ENCODE assay signal across 23 cellular contexts in genomic region chr7:157929671-157930070, GRCh38.
"Had no signal": no experiment of that assay in that cellular context is flagged by ENCODE, and none has a peak within 500 bp of the region (broad histone marks: within the 10 kb centered on the region; RNA-seq: fewer than 3 reads in every experiment).

No MANE protein-coding gene starts in this region.

- H3K36me3 Mint-ChIP-seq: immature natural killer cell, memory B cell had no signal

- H3K27me3 ChIP-seq: right atrium auricular region, sigmoid colon, thyroid gland, vagina had no signal

- H3K4me1 Mint-ChIP-seq: memory B cell had no signal

- H3K4me3 Mint-ChIP-seq: immature natural killer cell; memory B cell; natural killer cell; stimulated activated effector memory CD8-positive, alpha-beta T cell treated with anti-CD3 and anti-CD28 coated beads, Interleukin-12 subunit alpha, Interleukin-12 subunit beta, amount 100 ng/mL, for 72 hours had no signal

- H3K27ac Mint-ChIP-seq: immature natural killer cell; memory B cell; natural killer cell; stimulated activated effector memory CD8-positive, alpha-beta T cell treated with anti-CD3 and anti-CD28 coated beads, Interleukin-12 subunit alpha, Interleukin-12 subunit beta, amount 100 ng/mL, for 72 hours had no signal

- FAIRE-seq: colon had no signal

- H3K9me3 ChIP-seq: prostate gland, thyroid gland, vagina had no signal

- H3K36me3 ChIP-seq: prostate gland, right atrium auricular region, sigmoid colon, stomach, thyroid gland, vagina had no signal

- H3K27ac ChIP-seq: dorsolateral prefrontal cortex, epithelial cell of prostate, prostate gland, right atrium auricular region, sigmoid colon, stomach, thyroid gland, vagina had no signal

- H3K4me1 ChIP-seq: prostate gland, right atrium auricular region, sigmoid colon, stomach, thyroid gland, vagina had no signal

- ATAC-seq: esophagus mucosa; natural killer cell; stimulated activated effector memory CD8-positive, alpha-beta T cell treated with anti-CD3 and anti-CD28 coated beads, Interleukin-12 subunit alpha, Interleukin-12 subunit beta, amount 100 ng/mL, for 72 hours had no signal

- DNase-seq: dorsolateral prefrontal cortex; effector CD4-positive, alpha-beta T cell; foreskin melanocyte; hypothalamus; immature natural killer cell; islet precursor cell; natural killer cell; sigmoid colon; stimulated activated CD4-positive, alpha-beta T cell treated with anti-CD3 and anti-CD28 coated beads, Interleukin-2, amount 100 ng/mL, for 24 hours; stimulated activated CD4-positive, alpha-beta T cell treated with anti-CD3 and anti-CD28 coated beads, Interleukin-4, amount 100 ng/mL, for 24 hours; stimulated activated naive CD4-positive, alpha-beta T cell treated with Interleukin-2 at 50 U/mL for 16 hours; stomach; thyroid gland; trophoblast cell had no signal

- H3K4me3 ChIP-seq: dorsolateral prefrontal cortex, lung, prostate gland, right atrium auricular region, sigmoid colon, stomach, thyroid gland, vagina had no signal
